In genomic region chr6:84227434-84228197, GRCh38 we compare ENCODE assay signal across 1 cellular context.
TF ChIP-seq lines count a peak whose summit lies in the region.

TSS of gene CEP162 (minus strand) at chr6:84227643. CDS start at chr6:84226393, 1,250 bp downstream.

TF ChIP-seq in K562, 482 proteins besides CTCF, POLR2A, EP300 and RAD21 (continued from another document and continues in another):
- 0 out of 2 replicates have a peak, but pooled peaks have one; percentile 13 for TF ChIP-seq ZBTB40 (IDR thresholded peaks at IDR 0.05)
- TF ChIP-seq ZBTB40 (CRISPR knock-in tag; IDR thresholded peaks at IDR 0.05): no peak
- TF ChIP-seq ZNF507 (tag; conservative IDR thresholded peaks at IDR 0.05): no peak
- no peak for TF ChIP-seq THRB (CRISPR knock-in tag; conservative IDR thresholded peaks at IDR 0.05)
- TF ChIP-seq CEBPZ (IDR thresholded peaks at IDR 0.05; ENCODE audit: borderline replicate concordance, low read depth, low read length): no peak
- TF ChIP-seq STAT5B (CRISPR knock-in tag; IDR thresholded peaks at IDR 0.05): no peak
- TF ChIP-seq HMGXB4 (CRISPR knock-in tag; IDR thresholded peaks at IDR 0.05): no peak
- TF ChIP-seq ATF3 (IDR thresholded peaks at IDR 0.05): peak; percentile 79
- no peak for TF ChIP-seq ATF3 (CRISPR knock-in tag; conservative IDR thresholded peaks at IDR 0.05)
- TF ChIP-seq MTF1 (CRISPR knock-in tag; IDR thresholded peaks at IDR 0.05; ENCODE audit: borderline replicate concordance): no peak
- no peak for TF ChIP-seq ZEB2 (IDR thresholded peaks at IDR 0.05)
- TF ChIP-seq FOS (IDR thresholded peaks at IDR 0.05; ENCODE audit: extremely low read depth, insufficient read length): peak; percentile 82
- no peak for TF ChIP-seq SMARCE1 (IDR thresholded peaks at IDR 0.05)
- no peak for TF ChIP-seq FOXA3 (CRISPR knock-in tag; conservative IDR thresholded peaks at IDR 0.05 in 1 of 2, IDR thresholded peaks at IDR 0.05 in 1 of 2)
- peak; percentile 61; the same call in 1 of the 2 replicates for TF ChIP-seq ZNF589 (CRISPR knock-in tag; IDR thresholded peaks at IDR 0.05; ENCODE audit: low read depth)
- TF ChIP-seq TCF15 (CRISPR knock-in tag; IDR thresholded peaks at IDR 0.05): no peak
- no peak for TF ChIP-seq SFPQ (IDR thresholded peaks at IDR 0.05; ENCODE audit: low read depth, low read length)
- no peak for TF ChIP-seq VEZF1 (CRISPR knock-in tag; IDR thresholded peaks at IDR 0.05)
- no peak for TF ChIP-seq HDAC3 (IDR thresholded peaks at IDR 0.05; ENCODE audit: borderline replicate concordance, partially characterized antibody)
- no peak for TF ChIP-seq CUX1 (CRISPR knock-in tag; IDR thresholded peaks at IDR 0.05)
- TF ChIP-seq ZNF639 (CRISPR knock-in tag; conservative IDR thresholded peaks at IDR 0.05 in 1 of 2, IDR thresholded peaks at IDR 0.05 in 1 of 2): no peak
